11 cellular contexts compared by ENCODE assay signal in genomic region chr9:4686584-4686983, GRCh38.
"Had no signal": no experiment of that assay in that cellular context is flagged by ENCODE, and none has a peak within 500 bp of the region (broad histone marks: within the 10 kb centered on the region; RNA-seq: fewer than 3 reads in every experiment).

No MANE protein-coding gene starts in this region.

- H3K9ac ChIP-seq: neural progenitor cell, parathyroid adenoma had no signal

- H3K4me2 ChIP-seq: hepatocyte, neural progenitor cell had no signal

- DNase-seq: amygdala, kidney, retina, small intestine, T-helper 17 cell, upper lobe of right lung had no signal

- H3K4me1 ChIP-seq: breast epithelium, neural progenitor cell, parathyroid adenoma had no signal

- H3K9me3 ChIP-seq: breast epithelium, upper lobe of right lung had no signal

- ATAC-seq: stimulated activated memory B cell treated with anti-CD40 and anti-IgM and Interleukin-4, amounts not matched to agents 10 μg/mL and 1 μg/mL and 100 μg/mL, for 72 hours; T-helper 17 cell; upper lobe of right lung had no signal

- H3K4me3 ChIP-seq: breast epithelium, hepatocyte, neural progenitor cell, upper lobe of right lung had no signal

- H3K36me3 ChIP-seq: neural progenitor cell had no signal

- H3K27ac ChIP-seq: breast epithelium, hepatocyte, neural progenitor cell, parathyroid adenoma had no signal

- H3K79me2 ChIP-seq: parathyroid adenoma had no signal

- H2AFZ ChIP-seq: hepatocyte, neural progenitor cell, parathyroid adenoma had no signal

- H3K27me3 ChIP-seq: breast epithelium, hepatocyte, neural progenitor cell, upper lobe of right lung had no signal
